Comparison of ENCODE assay signal across 8 cellular contexts in genomic region chr14:77024171-77024627, GRCh38. TPM values are rescaled to one million over a fixed set of nuclear protein-coding genes. Genes with fewer than 3 reads are reported as not detected.
A peak's percentile ranks its signal among the peaks of the same experiment; 100 is the strongest.
DNase-seq lines count a peak whose midpoint lies in the region; ATAC-seq, FAIRE-seq and TF ChIP-seq lines count a peak whose summit lies in the region.

No MANE protein-coding gene starts in this region.

- no peak for FAIRE-seq in bronchial epithelial cell (lab: Jason Lieb, UNC)

- peaks cover 22% of the 10 kb centered on the region for H3K36me3 Mint-ChIP-seq in HFFc6 (ENCODE audit: low read depth)
- peaks cover 26% of the 10 kb centered on the region for H3K36me3 Mint-ChIP-seq in T-helper 2 cell treated with Interferon-gamma antibody and Interleukin-4, amounts not matched to agents 5 μg/mL and 100 μg/mL, for 36 hours (ENCODE audit: low read depth)

- H3K27ac Mint-ChIP-seq in HFFc6, result peak overlapping the region; percentile 83
- peak overlapping the region; percentile 90 for H3K27ac Mint-ChIP-seq in T-helper 2 cell treated with Interferon-gamma antibody and Interleukin-4, amounts not matched to agents 5 μg/mL and 100 μg/mL, for 36 hours

- no peaks in the 10 kb centered on the region for H3K9me3 ChIP-seq in left lung

- intact Hi-C loops in left lung (cut with DNase I), result loop anchor here in 1 of 2 donors (10.0 kb wide), 1 partner anchor 59 kb away; no protein-coding TSS in a partner anchor

- H3K4me3 Mint-ChIP-seq in HFFc6, result peak overlapping the region; percentile 92
- H3K4me3 Mint-ChIP-seq in T-helper 2 cell treated with Interferon-gamma antibody and Interleukin-4, amounts not matched to agents 5 μg/mL and 100 μg/mL, for 36 hours, result peak overlapping the region; percentile 79

- H3K4me1 ChIP-seq in left lung, result peaks cover 23 to 51% of the 10 kb centered on the region in 2 donors

- no peaks in the 10 kb centered on the region for H3K27me3 ChIP-seq in bronchial epithelial cell (ENCODE audit: control insufficient read depth, insufficient read depth, low read length)
- no peaks in the 10 kb centered on the region for H3K27me3 ChIP-seq in left lung

- peaks cover 33% of the 10 kb centered on the region for H3K4me1 Mint-ChIP-seq in HFFc6 (ENCODE audit: low read depth)
- peaks cover 42% of the 10 kb centered on the region for H3K4me1 Mint-ChIP-seq in T-helper 2 cell treated with Interferon-gamma antibody and Interleukin-4, amounts not matched to agents 5 μg/mL and 100 μg/mL, for 36 hours (ENCODE audit: low read depth)

- no peaks in the 10 kb centered on the region for H3K9me3 Mint-ChIP-seq in HFFc6
- no peaks in the 10 kb centered on the region for H3K9me3 Mint-ChIP-seq in T-helper 2 cell treated with Interferon-gamma antibody and Interleukin-4, amounts not matched to agents 5 μg/mL and 100 μg/mL, for 36 hours

- DNase-seq in HFFc6 (no peak), bronchial epithelial cell (ENCODE audit: low read depth) (no peak), left lung (no peak), NCI-H446 treated with DMSO at 0.1 percent for 48 hours (lab: John Stamatoyannopoulos, UW) (no peak), GM20000 (ENCODE audit: low spot score) (no peak), midbrain (lab: John Stamatoyannopoulos, UW) (no peak)
- peak; percentile 76 for DNase-seq in T-helper 2 cell treated with Interferon-gamma antibody and Interleukin-4, amounts not matched to agents 5 μg/mL and 100 μg/mL, for 36 hours (ENCODE audit: low spot score)
- peak in 2 of 3 experiments; percentile 43 to 49 for DNase-seq in stimulated activated CD4-positive, alpha-beta T cell treated with anti-CD3 and anti-CD28 coated beads, TNF-alpha, amount 100 ng/mL, for 4 hours (ENCODE audit: low read depth in 3 of 3)

- no peak for TF ChIP-seq CTCF in HFFc6 (IDR thresholded peaks at IDR 0.05)
- TF ChIP-seq CTCF in bronchial epithelial cell (IDR thresholded peaks at IDR 0.05; ENCODE audit: insufficient read depth, low read length, severe bottlenecking), result no peak
- no peak for TF ChIP-seq CTCF in left lung (IDR thresholded peaks at IDR 0.05)
- TF ChIP-seq CTCF in GM20000 (IDR thresholded peaks at IDR 0.05; ENCODE audit: extremely low read depth, missing control alignments), result no peak

- ATAC-seq in left lung, result no peak

- H3K4me3 ChIP-seq in bronchial epithelial cell (ENCODE audit: low read depth, low read length) (peak overlapping the region; percentile 81), left lung (peak overlapping the region; percentile 12 to 94)

- peak overlapping the region; percentile 61 to 65 for H3K27ac ChIP-seq in left lung

- H3K36me3 ChIP-seq in bronchial epithelial cell (ENCODE audit: control insufficient read depth, insufficient read depth, low read length) (peaks cover 12% of the 10 kb centered on the region), left lung (peaks cover 0 to 34% of the 10 kb centered on the region in 2 donors)

- peaks cover 11% of the 10 kb centered on the region for H3K27me3 Mint-ChIP-seq in HFFc6 (ENCODE audit: insufficient read depth)
- no peaks in the 10 kb centered on the region for H3K27me3 Mint-ChIP-seq in T-helper 2 cell treated with Interferon-gamma antibody and Interleukin-4, amounts not matched to agents 5 μg/mL and 100 μg/mL, for 36 hours (ENCODE audit: low read depth)

RNA-seq across cellular contexts. Expression of gene IRF2BPL, which starts 4.3 kb away (rescaled TPM):
- total RNA-seq in HFFc6 (2021; fragmentation: NEBNext Ultra II Directional; extraction: Animal tissue kit (Norgen Biotek cat#: 25700)), result 10 to 100 TPM; 37.1 to 46.3 (median 38.3) TPM
- 12.0 and 12.1 TPM in 2 replicates for total RNA-seq in bronchial epithelial cell
- total RNA-seq in left lung, result 10 to 100 TPM; 45.9 to 46.3 TPM

Comparison
In these comparisons a context has a peak if more than half of its experiments do, and no peak if none do; other contexts are left out.
1. DNase-seq: peak in T-helper 2 cell treated with Interferon-gamma antibody and Interleukin-4, amounts not matched to agents 5 μg/mL and 100 μg/mL, for 36 hours (single experiment) and stimulated activated CD4-positive, alpha-beta T cell treated with anti-CD3 and anti-CD28 coated beads, TNF-alpha, amount 100 ng/mL, for 4 hours (2 of 3); none in HFFc6 (single experiment), bronchial epithelial cell (single experiment), left lung (0 of 2), NCI-H446 treated with DMSO at 0.1 percent for 48 hours (single experiment), GM20000 (single experiment) and midbrain (single experiment).